In genomic region chr3:182855076-182855475, GRCh38 we compare ENCODE assay signal across 18 cellular contexts.
"Had no signal": no experiment of that assay in that cellular context is flagged by ENCODE, and none has a peak within 500 bp of the region (broad histone marks: within the 10 kb centered on the region; RNA-seq: fewer than 3 reads in every experiment).

No MANE protein-coding gene starts in this region.

- H3K27ac Mint-ChIP-seq: mesothelial cell of epicardium, nephron had no signal

- ATAC-seq: effector memory CD8-positive, alpha-beta T cell; lower lobe of right lung had no signal

- H3K27me3 Mint-ChIP-seq: activated CD4-positive, alpha-beta T cell treated with anti-CD3 and anti-CD28 coated beads, Interleukin-2, amount 10 ng/mL, durations not matched to agents 7 days and 5 days; effector memory CD8-positive, alpha-beta T cell had no signal

- H3K27ac ChIP-seq: breast epithelium, hepatocyte, lower lobe of right lung, tibial nerve, uterus had no signal

- H3K9me3 Mint-ChIP-seq: activated CD4-positive, alpha-beta T cell treated with anti-CD3 and anti-CD28 coated beads, Interleukin-2, amount 10 ng/mL, durations not matched to agents 7 days and 5 days; effector memory CD8-positive, alpha-beta T cell; mesothelial cell of epicardium; nephron had no signal

- H3K4me1 Mint-ChIP-seq: activated CD4-positive, alpha-beta T cell treated with anti-CD3 and anti-CD28 coated beads, Interleukin-2, amount 10 ng/mL, durations not matched to agents 7 days and 5 days; mesothelial cell of epicardium; nephron had no signal

- H3K4me3 Mint-ChIP-seq: activated CD4-positive, alpha-beta T cell treated with anti-CD3 and anti-CD28 coated beads, Interleukin-2, amount 10 ng/mL, durations not matched to agents 7 days and 5 days; effector memory CD8-positive, alpha-beta T cell; mesothelial cell of epicardium; nephron had no signal

- DNase-seq: activated CD4-positive, alpha-beta T cell treated with anti-CD3 and anti-CD28 coated beads, Interleukin-2, amount 10 ng/mL, durations not matched to agents 7 days and 5 days; activated CD8-positive, alpha-beta memory T cell treated with anti-CD3 and anti-CD28 coated beads for 24 hours; activated CD8-positive, alpha-beta memory T cell treated with anti-CD3 and anti-CD28 coated beads, Interleukin-2, amount 50 U/mL, for 48 hours; activated gamma-delta T cell treated with Interleukin-2 at 50 U/mL for 16 hours; cerebellar nuclear complex; effector memory CD8-positive, alpha-beta T cell; islet precursor cell; lower lobe of right lung; posterior cingulate gyrus; SK-N-SH; stimulated activated CD8-positive, alpha-beta memory T cell treated with anti-CD3 and anti-CD28 coated beads, Interleukin-4, amount 100 ng/mL, for 48 hours; stimulated activated naive CD4-positive, alpha-beta T cell; uterus had no signal

- H3K27me3 ChIP-seq: breast epithelium, hepatocyte, tibial nerve, uterus had no signal
